16 cellular contexts compared by ENCODE assay signal in genomic region chr1:181556606-181557005, GRCh38.
DNase-seq lines count a peak whose midpoint lies in the region; ATAC-seq and TF ChIP-seq lines count a peak whose summit lies in the region.
"Had no signal": no experiment of that assay in that cellular context is flagged by ENCODE, and none has a peak within 500 bp of the region (broad histone marks: within the 10 kb centered on the region; RNA-seq: fewer than 3 reads in every experiment).

No MANE protein-coding gene starts in this region.

- H3K9ac ChIP-seq in DND-41 (ENCODE audit: low read depth, low read length) = no peak overlapping the region
- H3K9ac ChIP-seq: GM23248 had no signal

- H3K79me2 ChIP-seq in DND-41 (ENCODE audit: insufficient read depth, low read length) = no peaks in the 10 kb centered on the region

- no peaks in the 10 kb centered on the region for H3K9me3 ChIP-seq in DND-41 (ENCODE audit: insufficient read depth, low read length, severe bottlenecking)
- H3K9me3 ChIP-seq: A549 had no signal

- H2AFZ ChIP-seq in DND-41 (ENCODE audit: low read depth, low read length) = no peak overlapping the region
- H2AFZ ChIP-seq: GM23248 had no signal

- DNase-seq in DND-41 (no peak), MV-4-11 (lab: John Stamatoyannopoulos, UW) (peak; percentile 16), left kidney (ENCODE audit: low read depth, low spot score) (peak; percentile 80), foreskin keratinocyte (no peak), ACHN (no peak)
- DNase-seq: 8988T; C1 segment of cervical spinal cord; Calu3; CD4-positive, alpha-beta memory T cell; COR-L47; DMS79 treated with DMSO at 0.1 percent for 48 hours; GM23248; H9 had no signal

- no peak for TF ChIP-seq CTCF in DND-41 (IDR thresholded peaks at IDR 0.05; ENCODE audit: borderline replicate concordance, extremely low read depth, low read length, poor library complexity, severe bottlenecking)
- no peak for TF ChIP-seq CTCF in foreskin keratinocyte (conservative IDR thresholded peaks at IDR 0.05)

- no peaks in the 10 kb centered on the region for H3K4me1 ChIP-seq in DND-41 (ENCODE audit: insufficient read depth, low read length)
- H3K4me1 ChIP-seq in foreskin keratinocyte = no peaks in the 10 kb centered on the region
- H3K4me1 ChIP-seq: A549 had no signal

- in situ Hi-C loops in ACHN (cut with HindIII; ENCODE audit: low pct_ligation_motif_present, low pct_unique_long_range_greater_than_20kb, low sequenced_read_pairs) = no loop called here

- ATAC-seq in DND-41 (ENCODE audit: insufficient read depth, low read depth) (peak; percentile 39; the same call in 1 of the 3 replicates), foreskin keratinocyte (no peak), HG02852 (IDR thresholded peaks at IDR 0.05; ENCODE audit: unreplicated experiment) (no peak)
- ATAC-seq: HCT116 had no signal

- H3K27ac ChIP-seq in DND-41 (ENCODE audit: low read length) (no peak overlapping the region), foreskin keratinocyte (no peak overlapping the region)
- H3K27ac ChIP-seq: A549, GM23248 had no signal

- H3K4me2 ChIP-seq in DND-41 (ENCODE audit: insufficient read depth, low read length) = no peak overlapping the region
- H3K4me2 ChIP-seq: A549 had no signal

- H3K27me3 ChIP-seq in DND-41 (ENCODE audit: insufficient read depth, low read length, poor library complexity) = peaks cover 13% of the 10 kb centered on the region
- H3K27me3 ChIP-seq in foreskin keratinocyte = peaks cover 17% of the 10 kb centered on the region

- no peak overlapping the region for H3K4me3 ChIP-seq in DND-41 (ENCODE audit: low read depth in 1 of 2, low read length in 2 of 2)
- H3K4me3 ChIP-seq: A549, GM23248 had no signal

- H3K36me3 ChIP-seq in DND-41 (ENCODE audit: insufficient read depth, low read length) = no peaks in the 10 kb centered on the region

- H4K20me1 ChIP-seq in DND-41 (ENCODE audit: insufficient read depth, low read length) = no peaks in the 10 kb centered on the region

Comparison
In these comparisons a context has a peak if more than half of its experiments do, and no peak if none do; other contexts are left out.
1. DNase-seq: peak in MV-4-11 (single experiment) and left kidney (single experiment); none in DND-41 (single experiment), foreskin keratinocyte (0 of 2) and ACHN (single experiment).